8 cellular contexts compared by ENCODE assay signal in the genomic region with DNA sequence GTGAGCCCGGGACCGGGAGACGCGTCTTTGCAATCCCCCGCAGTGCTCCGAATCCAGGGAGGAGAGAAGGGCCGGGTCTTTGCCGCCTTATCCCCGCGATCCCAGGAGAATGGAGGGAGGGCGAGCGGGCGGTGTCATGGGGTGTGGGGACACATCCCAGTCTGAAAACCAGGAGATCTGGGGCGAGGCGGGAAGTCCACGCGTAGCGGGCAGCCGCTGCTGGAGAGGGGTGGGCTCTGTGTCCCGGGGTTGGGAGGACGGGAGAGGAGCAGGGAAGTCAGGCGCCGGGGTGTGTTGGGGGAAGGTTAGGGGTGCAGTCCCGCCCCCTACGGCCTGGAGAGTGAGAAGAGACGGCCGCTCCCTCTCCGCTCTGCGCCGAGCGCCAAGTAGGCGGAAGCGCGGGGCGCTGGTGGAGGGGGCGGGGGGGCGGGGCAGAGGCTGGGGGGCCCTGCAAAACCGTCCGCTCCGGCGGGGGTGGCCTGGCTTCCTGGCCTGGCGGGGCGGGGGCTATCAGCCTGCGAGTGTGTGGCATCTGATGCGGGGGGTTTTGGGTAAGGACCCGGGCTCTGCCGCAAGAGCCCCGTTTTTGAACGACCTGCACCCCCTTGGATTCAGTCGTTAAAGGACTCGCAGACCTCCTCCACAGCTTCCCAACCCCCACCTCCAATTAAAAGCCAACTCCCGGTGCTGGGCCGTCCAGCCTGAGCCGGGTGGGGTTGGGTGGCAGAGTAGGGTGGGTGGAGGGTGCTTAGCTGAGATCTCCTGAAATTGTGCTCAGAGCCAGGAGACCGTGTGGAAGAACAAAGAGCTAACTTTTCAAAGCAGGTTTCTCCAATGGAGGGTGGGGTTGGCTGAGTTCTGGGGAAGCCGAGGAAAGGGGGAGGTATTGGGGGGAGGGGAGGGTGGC. TPM values are rescaled to one million over a fixed set of nuclear protein-coding genes. Genes with fewer than 3 reads are reported as not detected.
DNase-seq lines count a peak whose midpoint lies in the region; ATAC-seq and TF ChIP-seq lines count a peak whose summit lies in the region.

No MANE protein-coding gene starts in this region.

- peak overlapping the region; percentile 83 for H2AFZ ChIP-seq in PC-9

- H3K9me3 Mint-ChIP-seq in HFFc6 (no peaks in the 10 kb centered on the region), nephron (no peaks in the 10 kb centered on the region)
- no peaks in the 10 kb centered on the region for H3K9me3 Mint-ChIP-seq in activated T-helper 1 cell treated with anti-CD3 and anti-CD28 coated beads, Interleukin-12 subunit alpha, Interleukin-12 subunit beta, Interleukin-2, Interleukin-4 antibody, amounts not matched to agents 30 ng/mL and 10 ng/mL and 1 ng/mL, durations not matched to agents 14 hours and 24 hours and 36 hours

- H3K4me3 ChIP-seq in PC-9 (peak overlapping the region; percentile 97), suprapubic skin (peak overlapping the region; percentile 89)

- BruUV-seq in PC-9 (replicated peaks; lab: Mats Ljungman, UMichigan) = TSS peak; percentile 37

- no peak for TF ChIP-seq POLR2A in suprapubic skin (IDR thresholded peaks at IDR 0.05)

- peaks cover 53% of the 10 kb centered on the region for H3K4me1 ChIP-seq in PC-9 (replicated peaks; ENCODE audit: insufficient read depth)
- H3K4me1 ChIP-seq in suprapubic skin = peaks cover 62% of the 10 kb centered on the region

- peak overlapping the region; percentile 96 for H3K4me3 Mint-ChIP-seq in HFFc6
- H3K4me3 Mint-ChIP-seq in activated T-helper 1 cell treated with anti-CD3 and anti-CD28 coated beads, Interleukin-12 subunit alpha, Interleukin-12 subunit beta, Interleukin-2, Interleukin-4 antibody, amounts not matched to agents 30 ng/mL and 10 ng/mL and 1 ng/mL, durations not matched to agents 14 hours and 24 hours and 36 hours = peak overlapping the region; percentile 95
- peak overlapping the region; percentile 99 to 100 (median 99) for H3K4me3 Mint-ChIP-seq in nephron

- H3K27ac ChIP-seq in PC-9 (peak overlapping the region; percentile 63), suprapubic skin (peak overlapping the region; percentile 96)

- H3K27ac Mint-ChIP-seq in HFFc6 (peak overlapping the region; percentile 88), nephron (peak overlapping the region; percentile 97 to 100 (median 99))
- peak overlapping the region; percentile 94 for H3K27ac Mint-ChIP-seq in activated T-helper 1 cell treated with anti-CD3 and anti-CD28 coated beads, Interleukin-12 subunit alpha, Interleukin-12 subunit beta, Interleukin-2, Interleukin-4 antibody, amounts not matched to agents 30 ng/mL and 10 ng/mL and 1 ng/mL, durations not matched to agents 14 hours and 24 hours and 36 hours

- H3K36me3 Mint-ChIP-seq in HFFc6 (ENCODE audit: low read depth) (peaks cover 25% of the 10 kb centered on the region), nephron (ENCODE audit: low read depth) (no peaks in the 10 kb centered on the region)
- H3K36me3 Mint-ChIP-seq in activated T-helper 1 cell treated with anti-CD3 and anti-CD28 coated beads, Interleukin-12 subunit alpha, Interleukin-12 subunit beta, Interleukin-2, Interleukin-4 antibody, amounts not matched to agents 30 ng/mL and 10 ng/mL and 1 ng/mL, durations not matched to agents 14 hours and 24 hours and 36 hours (ENCODE audit: low read depth) = peaks cover 9% of the 10 kb centered on the region

- under 1% methylated on average over 14 of the region's 56 CpGs for WGBS in suprapubic skin

- no peaks in the 10 kb centered on the region for H3K9me3 ChIP-seq in PC-9 (ENCODE audit: insufficient read depth, low read depth)
- no peaks in the 10 kb centered on the region for H3K9me3 ChIP-seq in suprapubic skin

- H3K9me2 ChIP-seq in PC-9 (ENCODE audit: insufficient read depth) = no peaks in the 10 kb centered on the region

- peaks cover 35% of the 10 kb centered on the region for H4K20me1 ChIP-seq in PC-9 (ENCODE audit: insufficient read depth)

- peaks cover 14% of the 10 kb centered on the region for H3K27me3 Mint-ChIP-seq in HFFc6 (ENCODE audit: insufficient read depth)
- H3K27me3 Mint-ChIP-seq in activated T-helper 1 cell treated with anti-CD3 and anti-CD28 coated beads, Interleukin-12 subunit alpha, Interleukin-12 subunit beta, Interleukin-2, Interleukin-4 antibody, amounts not matched to agents 30 ng/mL and 10 ng/mL and 1 ng/mL, durations not matched to agents 14 hours and 24 hours and 36 hours (ENCODE audit: insufficient read depth) = no peaks in the 10 kb centered on the region
- H3K27me3 Mint-ChIP-seq in nephron (ENCODE audit: low read depth) = peaks cover 8% of the 10 kb centered on the region

- CTCF ChIA-PET in PC-9 (lab: Charles Lee) = interaction anchor here (0.7 to 1.0 kb wide), 2 partner anchors 17 to 164 kb away, joined by 3 to 5 read pairs; a partner anchor contains a TSS

- H3K4me2 ChIP-seq in PC-9 = peak overlapping the region; percentile 80

- H3K79me2 ChIP-seq in PC-9 (ENCODE audit: low read depth) = peaks cover 55% of the 10 kb centered on the region

- DNase-seq in COLO668 (lab: John Stamatoyannopoulos, UW; ENCODE audit: unreplicated experiment) (peak; percentile 48), HFFc6 (peak; percentile 51), PC-9 (peak; percentile 43 to 73), fibroblast of gingiva (ENCODE audit: low read depth) (peak; percentile 69), suprapubic skin (ENCODE audit: low spot score in 2 of 2) (peak; percentile 87 to 92)
- DNase-seq in activated T-helper 1 cell treated with anti-CD3 and anti-CD28 coated beads, Interleukin-12 subunit alpha, Interleukin-12 subunit beta, Interleukin-2, Interleukin-4 antibody, amounts not matched to agents 30 ng/mL and 10 ng/mL and 1 ng/mL, durations not matched to agents 14 hours and 24 hours and 36 hours (ENCODE audit: low spot score) = peak; percentile 66

- intact Hi-C loops in PC-9 (cut with micrococcal nuclease; ENCODE audit: unreplicated experiment) = loop anchor here (1.0 to 5.0 kb wide), 4 partner anchors 31 to 193 kb away; no protein-coding TSS in a partner anchor
- intact Hi-C loops in activated T-helper 1 cell treated with anti-CD3 and anti-CD28 coated beads, Interleukin-12 subunit alpha, Interleukin-12 subunit beta, Interleukin-2, Interleukin-4 antibody, amounts not matched to agents 30 ng/mL and 10 ng/mL and 1 ng/mL, durations not matched to agents 14 hours and 24 hours and 36 hours (cut with micrococcal nuclease) = loop anchor here (1.0 to 10.0 kb wide), 6 partner anchors 13 to 534 kb away; a partner anchor contains a TSS

- TF ChIP-seq CTCF in HFFc6 (IDR thresholded peaks at IDR 0.05) (no peak), PC-9 (conservative IDR thresholded peaks at IDR 0.05) (no peak), nephron (IDR thresholded peaks at IDR 0.05; ENCODE audit: unreplicated experiment in 3 of 3) (no peak), suprapubic skin (IDR thresholded peaks at IDR 0.05) (no peak)

- ATAC-seq in HG03565 (IDR thresholded peaks at IDR 0.05; ENCODE audit: unreplicated experiment) = no peak

- POLR2A ChIA-PET in PC-9 (lab: Charles Lee; ENCODE audit: unreplicated experiment) = interaction anchor here (0.5 to 1.3 kb wide), 5 partner anchors 21 to 378 kb away, joined by 4 to 25 read pairs (median 6); a partner anchor contains a TSS

- no peaks in the 10 kb centered on the region for H3K27me3 ChIP-seq in PC-9 (ENCODE audit: insufficient read depth, low read depth)
- no peaks in the 10 kb centered on the region for H3K27me3 ChIP-seq in suprapubic skin

- H3K4me1 Mint-ChIP-seq in HFFc6 (ENCODE audit: low read depth) = peaks cover 59% of the 10 kb centered on the region
- peaks cover 61% of the 10 kb centered on the region for H3K4me1 Mint-ChIP-seq in activated T-helper 1 cell treated with anti-CD3 and anti-CD28 coated beads, Interleukin-12 subunit alpha, Interleukin-12 subunit beta, Interleukin-2, Interleukin-4 antibody, amounts not matched to agents 30 ng/mL and 10 ng/mL and 1 ng/mL, durations not matched to agents 14 hours and 24 hours and 36 hours (ENCODE audit: low read depth)
- H3K4me1 Mint-ChIP-seq in nephron = peaks cover 57% of the 10 kb centered on the region

- TF ChIP-seq EP300 in suprapubic skin (IDR thresholded peaks at IDR 0.05) = no peak

- peaks cover 55% of the 10 kb centered on the region for H3F3A ChIP-seq in PC-9 (ENCODE audit: insufficient read depth, low read depth)

- H3K36me3 ChIP-seq in PC-9 (ENCODE audit: low read depth) (0 out of 2 replicates have a peak, but pooled peaks cover 4% of the 10 kb centered on the region), suprapubic skin (no peaks in the 10 kb centered on the region)

RNA-seq across cellular contexts. Expression of a gene that starts 0.7 kb away (rescaled TPM):
- total RNA-seq in HFFc6 (2021; fragmentation: NEBNext Ultra II Directional; extraction: Animal tissue kit (Norgen Biotek cat#: 25700)) = 100 to 1,000 TPM; 428 to 517 (median 484) TPM
- 220 and 309 TPM in 2 replicates for total RNA-seq in PC-9 (2021)
- 133 and 135 TPM in 2 replicates for total RNA-seq in activated T-helper 1 cell treated with anti-CD3 and anti-CD28 coated beads, Interleukin-12 subunit alpha, Interleukin-12 subunit beta, Interleukin-2, Interleukin-4 antibody, amounts not matched to agents 30 ng/mL and 10 ng/mL and 1 ng/mL, durations not matched to agents 14 hours and 24 hours and 36 hours
- total RNA-seq in suprapubic skin = 100 to 1,000 TPM in 2 of 4 donors, 10 to 100 TPM in 2; 83.1 to 124 (median 99.6) TPM

RNA-seq across cellular contexts. Expression of a gene that starts 17.0 kb away (rescaled TPM):
- 1,000 to 10,000 TPM; 1,099 to 1,402 (median 1,310) TPM for total RNA-seq in HFFc6 (2021; fragmentation: NEBNext Ultra II Directional; extraction: Animal tissue kit (Norgen Biotek cat#: 25700))
- 1,146 and 1,262 TPM in 2 replicates for total RNA-seq in PC-9 (2021)
- total RNA-seq in activated T-helper 1 cell treated with anti-CD3 and anti-CD28 coated beads, Interleukin-12 subunit alpha, Interleukin-12 subunit beta, Interleukin-2, Interleukin-4 antibody, amounts not matched to agents 30 ng/mL and 10 ng/mL and 1 ng/mL, durations not matched to agents 14 hours and 24 hours and 36 hours = 1,847 and 1,871 TPM in 2 replicates
- total RNA-seq in suprapubic skin = 1,000 to 10,000 TPM; 1,382 to 1,902 (median 1,771) TPM

RNA-seq across cellular contexts. Expression of a gene that starts 45.4 kb away (rescaled TPM):
- 10 to 100 TPM; 11.0 to 13.7 (median 12.9) TPM for total RNA-seq in HFFc6 (2021; fragmentation: NEBNext Ultra II Directional; extraction: Animal tissue kit (Norgen Biotek cat#: 25700))
- 13.7 and 13.9 TPM in 2 replicates for total RNA-seq in PC-9 (2021)
- total RNA-seq in activated T-helper 1 cell treated with anti-CD3 and anti-CD28 coated beads, Interleukin-12 subunit alpha, Interleukin-12 subunit beta, Interleukin-2, Interleukin-4 antibody, amounts not matched to agents 30 ng/mL and 10 ng/mL and 1 ng/mL, durations not matched to agents 14 hours and 24 hours and 36 hours = 28.6 and 30.4 TPM in 2 replicates
- 10 to 100 TPM; 31.5 to 74.8 (median 34.4) TPM for total RNA-seq in suprapubic skin
